In the genomic region with DNA sequence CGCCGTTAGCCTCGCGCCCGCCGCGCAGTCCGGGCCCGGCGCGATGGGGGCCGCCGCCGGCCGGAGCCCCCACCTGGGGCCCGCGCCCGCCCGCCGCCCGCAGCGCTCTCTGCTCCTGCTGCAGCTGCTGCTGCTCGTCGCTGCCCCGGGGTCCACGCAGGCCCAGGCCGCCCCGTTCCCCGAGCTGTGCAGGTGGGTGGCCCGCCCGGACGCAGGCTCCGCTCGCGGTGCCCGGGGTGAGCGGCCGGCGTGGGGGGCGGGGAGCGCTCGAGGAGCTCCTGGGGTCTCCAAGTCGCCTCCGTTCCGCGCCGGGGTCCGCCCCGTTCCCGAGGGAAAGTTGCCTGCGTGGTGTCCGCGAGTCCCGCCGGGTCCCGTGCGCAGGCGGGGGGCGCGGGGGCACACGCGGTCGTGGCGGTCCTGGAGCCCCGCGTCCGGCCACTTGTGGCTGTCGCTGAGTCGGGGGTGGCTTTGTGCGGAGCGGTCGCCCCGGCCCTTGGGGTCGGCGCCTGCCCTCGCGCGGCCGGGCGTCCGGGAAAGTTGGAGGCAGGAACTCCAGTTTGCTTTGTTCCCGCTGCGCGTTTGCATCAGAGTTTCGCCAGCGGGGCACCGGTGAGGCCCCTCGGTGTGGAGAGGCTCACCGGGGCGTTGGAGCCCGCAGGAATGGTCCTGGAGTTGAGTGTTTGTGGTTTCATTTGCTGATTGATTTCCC, we compare ENCODE assay signal across 8 cellular contexts. TPM values are rescaled to one million over a fixed set of nuclear protein-coding genes. Genes with fewer than 3 reads are reported as not detected.
A peak's percentile ranks its signal among the peaks of the same experiment; 100 is the strongest.
DNase-seq lines count a peak whose midpoint lies in the region; ATAC-seq and TF ChIP-seq lines count a peak whose summit lies in the region.

No MANE protein-coding gene starts in this region.

- no peaks in the 10 kb centered on the region for H3K27me3 ChIP-seq in osteoblast (ENCODE audit: insufficient read depth, low read length)

- peaks cover 31% of the 10 kb centered on the region for H4K20me1 ChIP-seq in osteoblast (ENCODE audit: insufficient read depth, low read length)

- peak; percentile 24 for ATAC-seq in GM21737 (IDR thresholded peaks at IDR 0.05; ENCODE audit: unreplicated experiment)

- H3K4me2 ChIP-seq in osteoblast (ENCODE audit: insufficient read depth, low read length), result peak overlapping the region; percentile 77

- peak overlapping the region; percentile 71 for H2AFZ ChIP-seq in osteoblast (ENCODE audit: low read length)

- CTCF ChIA-PET in GM10248 (lab: Yijun Ruan, JAX), result interaction anchor here (1.0 to 1.6 kb wide), 2 partner anchors 9 to 10 kb away, joined by 3 to 6 read pairs; no protein-coding TSS in a partner anchor

- H3K27ac ChIP-seq in osteoblast (ENCODE audit: low read depth, low read length), result peak overlapping the region; percentile 76

- in situ Hi-C loops in KBM-7 (cut with MboI; ENCODE audit: low pct_unique_long_range_greater_than_20kb, low sequenced_read_pairs), result no loop called here

- peaks cover 17% of the 10 kb centered on the region for H3K4me1 ChIP-seq in osteoblast (ENCODE audit: insufficient read depth, low read length)

- POLR2A ChIA-PET in GM10248 (lab: Yijun Ruan, JAX), result interaction anchor here (0.9 to 1.4 kb wide), 4 partner anchors 9 to 179 kb away, joined by 4 read pairs; partner anchors contain the start of genes MRPL18 and TCP1

- no peak for TF ChIP-seq CTCF in GM10248 (IDR thresholded peaks at IDR 0.05; ENCODE audit: control extremely low read depth, extremely low read depth, low read depth, missing control alignments)
- no peak for TF ChIP-seq CTCF in fibroblast of the aortic adventitia (IDR thresholded peaks at IDR 0.05; ENCODE audit: insufficient read depth, low read length)
- TF ChIP-seq CTCF in osteoblast (IDR thresholded peaks at IDR 0.05; ENCODE audit: extremely low read depth, low read depth, low read length), result no peak

- peak; percentile 35 for DNase-seq in GM10248 (ENCODE audit: extremely low spot score)
- peak; percentile 45 for DNase-seq in KBM-7
- DNase-seq in activated T-cell treated with anti-CD3 and anti-CD28 coated beads, Interleukin-2, amount 50 U/mL, for 48 hours, result peak; percentile 57 to 61
- DNase-seq in fibroblast of the aortic adventitia (ENCODE audit: low read depth), result no peak
- DNase-seq in osteoblast (ENCODE audit: insufficient read length, low spot score, missing footprints), result peak; percentile 87
- no peak for DNase-seq in hepatic stellate cell (ENCODE audit: low spot score)
- no peak for DNase-seq in NCI-H2196 treated with DMSO at 0.1 percent for 48 hours (lab: John Stamatoyannopoulos, UW; ENCODE audit: unreplicated experiment)

- no peaks in the 10 kb centered on the region for H3K36me3 ChIP-seq in osteoblast (ENCODE audit: insufficient read depth, low read length)

- H3K79me2 ChIP-seq in osteoblast (ENCODE audit: insufficient read depth, low read length), result peaks cover 51% of the 10 kb centered on the region

- H3K9me3 ChIP-seq in osteoblast (ENCODE audit: low read depth, low read length), result no peaks in the 10 kb centered on the region

- H3K4me3 ChIP-seq in fibroblast of the aortic adventitia (ENCODE audit: low read depth, low read length) (peak overlapping the region; percentile 78), osteoblast (ENCODE audit: insufficient read depth, low read length) (peak overlapping the region; percentile 83)

RNA-seq across cellular contexts. Expression of gene IGF2R, which starts 0.5 kb away (rescaled TPM):
- total RNA-seq in fibroblast of the aortic adventitia (ENCODE audit: low replicate concordance) (112 and 133 TPM in 2 replicates), osteoblast (174 and 177 TPM in 2 replicates)

Comparison
In these comparisons a context has a peak if more than half of its experiments do, and no peak if none do; other contexts are left out.
1. DNase-seq: peak in GM10248 (single experiment), KBM-7 (single experiment), activated T-cell treated with anti-CD3 and anti-CD28 coated beads, Interleukin-2, amount 50 U/mL, for 48 hours (2 of 2) and osteoblast (single experiment); none in fibroblast of the aortic adventitia (single experiment), hepatic stellate cell (single experiment) and NCI-H2196 treated with DMSO at 0.1 percent for 48 hours (single experiment).